In genomic region chr14:51653096-51653814, GRCh38 we compare ENCODE assay signal across 8 cellular contexts. TPM values are rescaled to one million over a fixed set of nuclear protein-coding genes. Genes with fewer than 3 reads are reported as not detected.
A peak's percentile ranks its signal among the peaks of the same experiment; 100 is the strongest.
DNase-seq lines count a peak whose midpoint lies in the region; ATAC-seq and TF ChIP-seq lines count a peak whose summit lies in the region.

No MANE protein-coding gene starts in this region.

- H3K27me3 ChIP-seq in Caco-2 (replicated peaks; ENCODE audit: control insufficient read depth, insufficient read depth, low read length) = no peaks in the 10 kb centered on the region
- H3K27me3 ChIP-seq in gastrocnemius medialis = no peaks in the 10 kb centered on the region

- peak in 1 of 2 experiments; percentile 12 for TF ChIP-seq CTCF in Caco-2 (IDR thresholded peaks at IDR 0.05; ENCODE audit: insufficient read depth in 1 of 2, low read depth in 1 of 2, low read length in 1 of 2, severe bottlenecking in 1 of 2, unreplicated experiment in 1 of 2)
- peak; percentile 41 for TF ChIP-seq CTCF in activated CD8-positive, alpha-beta T cell treated with anti-CD3 and anti-CD28 coated beads for 36 hours (IDR thresholded peaks at IDR 0.05)
- peak in 3 of 5 experiments; percentile 22 to 28 (median 23) for TF ChIP-seq CTCF in gastrocnemius medialis (IDR thresholded peaks at IDR 0.05 in 4 of 5, conservative IDR thresholded peaks at IDR 0.05 in 1 of 5)

- H3K9me3 ChIP-seq in Caco-2 = no peaks in the 10 kb centered on the region
- no peaks in the 10 kb centered on the region for H3K9me3 ChIP-seq in gastrocnemius medialis

- TF ChIP-seq RAD21 in Ishikawa (IDR thresholded peaks at IDR 0.05; ENCODE audit: low read depth) = peak; percentile 27

- TF ChIP-seq POLR2A in gastrocnemius medialis (IDR thresholded peaks at IDR 0.05) (peak in 1 of 2 donors; percentile 17), GM18505 (IDR thresholded peaks at IDR 0.05; ENCODE audit: borderline replicate concordance, extremely low read depth, insufficient read depth, insufficient read length) (no peak)

- POLR2A ChIA-PET in Caco-2 (lab: Charles Lee) = interaction anchor here (0.6 to 2.6 kb wide), 2 partner anchors 62 to 531 kb away, joined by 3 to 6 read pairs; no protein-coding TSS in a partner anchor
- POLR2A ChIA-PET in activated CD8-positive, alpha-beta T cell treated with anti-CD3 and anti-CD28 coated beads for 36 hours (lab: Charles Lee) = interaction anchor here (1.4 to 2.2 kb wide), 3 partner anchors 9 to 558 kb away, joined by 3 to 6 read pairs (median 3); partner anchors contain the start of gene TRIM9

- in situ Hi-C loops in gastrocnemius medialis (cut with MboI; ENCODE audit: low sequenced_read_pairs in 4 of 4) = loop anchor here in 2 of 4 donors (5.0 to 10.0 kb wide), 3 partner anchors 122 to 368 kb away; no protein-coding TSS in a partner anchor

- H3K4me3 ChIP-seq in Caco-2 (ENCODE audit: low read depth, low read length) (peak overlapping the region; percentile 94), gastrocnemius medialis (peak overlapping the region; percentile 80 to 99 (median 89))

- CTCF ChIA-PET in Caco-2 (lab: Charles Lee) = interaction anchor here (0.6 to 2.2 kb wide), 6 partner anchors 60 to 370 kb away, joined by 3 to 18 read pairs (median 4); no protein-coding TSS in a partner anchor
- CTCF ChIA-PET in activated CD8-positive, alpha-beta T cell treated with anti-CD3 and anti-CD28 coated beads for 36 hours (lab: Charles Lee) = interaction anchor here (0.8 to 3.6 kb wide), 31 partner anchors 9 to 398 kb away, joined by 3 to 27 read pairs (median 3); no protein-coding TSS in a partner anchor

- ATAC-seq in activated CD8-positive, alpha-beta T cell treated with anti-CD3 and anti-CD28 coated beads for 36 hours = no peak
- ATAC-seq in gastrocnemius medialis (no peak), GM18505 (IDR thresholded peaks at IDR 0.05; ENCODE audit: unreplicated experiment) (no peak), GM21723 (IDR thresholded peaks at IDR 0.05; ENCODE audit: unreplicated experiment) (no peak), GM18511 (IDR thresholded peaks at IDR 0.05; ENCODE audit: unreplicated experiment) (no peak)

- no peaks in the 10 kb centered on the region for H3K27me3 Mint-ChIP-seq in Caco-2 (ENCODE audit: insufficient read depth, unreplicated experiment)
- H3K27me3 Mint-ChIP-seq in activated CD8-positive, alpha-beta T cell treated with anti-CD3 and anti-CD28 coated beads for 36 hours = peaks cover 32% of the 10 kb centered on the region

- intact Hi-C loops in Caco-2 (cut with micrococcal nuclease; ENCODE audit: unreplicated experiment) = loop anchor here (2.0 to 10.0 kb wide), 4 partner anchors 71 to 332 kb away; partner anchors contain the start of gene RTRAF
- intact Hi-C loops in activated CD8-positive, alpha-beta T cell treated with anti-CD3 and anti-CD28 coated beads for 36 hours (cut with micrococcal nuclease) = no loop called here
- intact Hi-C loops in gastrocnemius medialis (cut with DNase I; ENCODE audit: low total_unique reads) = loop anchor here (5.0 kb wide), 4 partner anchors 106 to 646 kb away; partner anchors contain the start of gene TMX1

- peak overlapping the region; percentile 82 for H3K27ac Mint-ChIP-seq in Caco-2 (ENCODE audit: unreplicated experiment)
- peak overlapping the region; percentile 52 for H3K27ac Mint-ChIP-seq in activated CD8-positive, alpha-beta T cell treated with anti-CD3 and anti-CD28 coated beads for 36 hours

- H3K4me1 ChIP-seq in Caco-2 (peaks cover 24% of the 10 kb centered on the region), gastrocnemius medialis (peaks cover 11 to 16% of the 10 kb centered on the region in 2 donors)

- H3K27ac ChIP-seq in gastrocnemius medialis = peak overlapping the region; percentile 94 to 97 (median 95)

- H3K36me3 ChIP-seq in Caco-2 (ENCODE audit: control insufficient read depth, insufficient read depth, low read length) (no peaks in the 10 kb centered on the region), gastrocnemius medialis (no peaks in the 10 kb centered on the region)

- BruUV-seq in Caco-2 (replicated peaks; lab: Mats Ljungman, UMichigan) = no TSS peak

- TF ChIP-seq EP300 in Ishikawa (IDR thresholded peaks at IDR 0.05; ENCODE audit: borderline replicate concordance) = no peak

- peak overlapping the region; percentile 77 for H3K4me3 Mint-ChIP-seq in Caco-2 (ENCODE audit: unreplicated experiment)
- peak overlapping the region; percentile 80 for H3K4me3 Mint-ChIP-seq in activated CD8-positive, alpha-beta T cell treated with anti-CD3 and anti-CD28 coated beads for 36 hours

- no peaks in the 10 kb centered on the region for H3K9me3 Mint-ChIP-seq in Caco-2 (ENCODE audit: unreplicated experiment)
- no peaks in the 10 kb centered on the region for H3K9me3 Mint-ChIP-seq in activated CD8-positive, alpha-beta T cell treated with anti-CD3 and anti-CD28 coated beads for 36 hours

- H3K4me1 Mint-ChIP-seq in Caco-2 (ENCODE audit: low read depth, unreplicated experiment) = peaks cover 31% of the 10 kb centered on the region
- H3K4me1 Mint-ChIP-seq in activated CD8-positive, alpha-beta T cell treated with anti-CD3 and anti-CD28 coated beads for 36 hours (ENCODE audit: low read depth) = peaks cover 23% of the 10 kb centered on the region

- DNase-seq in Caco-2 (peak in 1 of 2 experiments; percentile 20), glomerular endothelial cell (ENCODE audit: extremely low read depth, low read depth, low spot score) (peak; percentile 77), gastrocnemius medialis (no peak)
- DNase-seq in activated CD8-positive, alpha-beta T cell treated with anti-CD3 and anti-CD28 coated beads for 36 hours = peak; percentile 14

- H3K36me3 Mint-ChIP-seq in Caco-2 (ENCODE audit: insufficient read depth, unreplicated experiment) = peaks cover 11% of the 10 kb centered on the region
- no peaks in the 10 kb centered on the region for H3K36me3 Mint-ChIP-seq in activated CD8-positive, alpha-beta T cell treated with anti-CD3 and anti-CD28 coated beads for 36 hours (ENCODE audit: low read depth)

TF ChIP-seq in Ishikawa, 13 proteins besides CTCF, POLR2A, EP300 and RAD21:
- TF ChIP-seq TEAD4 (IDR thresholded peaks at IDR 0.05) (no peak), CREB1 (IDR thresholded peaks at IDR 0.05; ENCODE audit: low read depth) (no peak), FOXM1 (IDR thresholded peaks at IDR 0.05; ENCODE audit: borderline replicate concordance, low read depth) (no peak), REST (IDR thresholded peaks at IDR 0.05; ENCODE audit: low read depth) (no peak), MAX (IDR thresholded peaks at IDR 0.05) (no peak), YY1 (IDR thresholded peaks at IDR 0.05; ENCODE audit: low read depth) (no peak), TAF1 (IDR thresholded peaks at IDR 0.05; ENCODE audit: low read depth) (no peak), EGR1 (IDR thresholded peaks at IDR 0.05) (no peak), USF1 (IDR thresholded peaks at IDR 0.05) (no peak), ZBTB7A (IDR thresholded peaks at IDR 0.05; ENCODE audit: low read depth) (no peak), TCF12 (IDR thresholded peaks at IDR 0.05; ENCODE audit: low read depth) (no peak), CEBPB (IDR thresholded peaks at IDR 0.05) (no peak), NFIC (IDR thresholded peaks at IDR 0.05) (no peak)

RNA-seq across cellular contexts. Expression of gene FRMD6, which starts 1.5 kb away (rescaled TPM):
- 35.7 and 42.2 TPM in 2 replicates for total RNA-seq in Caco-2 (2022)
- 1 to 10 TPM; 2.7 to 4.9 TPM for total RNA-seq in activated CD8-positive, alpha-beta T cell treated with anti-CD3 and anti-CD28 coated beads for 36 hours
- total RNA-seq in glomerular endothelial cell = 130 and 207 TPM in 2 replicates
- total RNA-seq in gastrocnemius medialis = 10 to 100 TPM in 3 of 4 donors, 1 to 10 TPM in 1; 6.7 to 15.9 (median 13.0) TPM

Comparison
In these comparisons a context has a peak if more than half of its experiments do, and no peak if none do; other contexts are left out.
1. DNase-seq: peak in activated CD8-positive, alpha-beta T cell treated with anti-CD3 and anti-CD28 coated beads for 36 hours (single experiment) and glomerular endothelial cell (single experiment); none in gastrocnemius medialis (0 of 2).